Comparison of ENCODE assay signal across 8 cellular contexts in genomic region chr2:37672104-37672869, GRCh38. TPM values are rescaled to one million over a fixed set of nuclear protein-coding genes. Genes with fewer than 3 reads are reported as not detected.
DNase-seq lines count a peak whose midpoint lies in the region; ATAC-seq, FAIRE-seq and TF ChIP-seq lines count a peak whose summit lies in the region.

No MANE protein-coding gene starts in this region.

- H3K27me3 ChIP-seq in BLaER1: peaks cover 13% of the 10 kb centered on the region
- H3K27me3 ChIP-seq in duodenal mucosa (ENCODE audit: control insufficient read depth in 1 of 2, insufficient read depth in 2 of 2, low read length in 2 of 2): peaks cover 3 to 14% of the 10 kb centered on the region in 2 donors

- peaks cover 65% of the 10 kb centered on the region for H3K4me1 ChIP-seq in BLaER1
- H3K4me1 ChIP-seq in duodenal mucosa (ENCODE audit: control insufficient read depth in 1 of 2, insufficient read depth in 2 of 2, low read length in 2 of 2): peaks cover 4 to 16% of the 10 kb centered on the region in 2 donors

- DNase-seq in GM19239 (ENCODE audit: insufficient read length, low spot score) (peak; percentile 94), NCI-H69 (lab: John Stamatoyannopoulos, UW) (peak; percentile 89), lower leg skin (ENCODE audit: low spot score in 2 of 2) (peak; percentile 34 to 93)
- DNase-seq in activated CD4-positive, alpha-beta T cell treated with anti-CD3 and anti-CD28 coated beads, Interleukin-2, amount 50 U/mL, for 4 hours: peak; percentile 60
- DNase-seq in stimulated activated CD4-positive, alpha-beta T cell treated with anti-CD3 and anti-CD28 coated beads, TNF-alpha, amount 100 ng/mL, for 1 hour (ENCODE audit: low read depth in 3 of 3, low spot score in 1 of 3): peak in 2 of 3 donors; percentile 40 to 65

- no peak for TF ChIP-seq CTCF in lower leg skin (IDR thresholded peaks at IDR 0.05)

- peak overlapping the region; percentile 83 for H3K27ac ChIP-seq in BLaER1
- peak overlapping the region; percentile 84 for H3K27ac ChIP-seq in duodenal mucosa (ENCODE audit: low read depth, low read length)

- H3K4me3 ChIP-seq in BLaER1 (peak overlapping the region; percentile 95), duodenal mucosa (ENCODE audit: low read depth in 1 of 2, low read length in 2 of 2) (peak overlapping the region; percentile 74 to 75), lower leg skin (ENCODE audit: low read depth, poor library complexity, severe bottlenecking) (peak overlapping the region; percentile 44)

- H3K9me3 ChIP-seq in BLaER1 (no peaks in the 10 kb centered on the region), duodenal mucosa (ENCODE audit: control insufficient read depth in 1 of 2, low read length in 2 of 2) (no peaks in the 10 kb centered on the region)

- H4K20me1 ChIP-seq in BLaER1: peaks cover 40% of the 10 kb centered on the region

- peak overlapping the region; percentile 98 for H3K4me2 ChIP-seq in BLaER1

- H3K36me3 ChIP-seq in BLaER1: no peaks in the 10 kb centered on the region
- H3K36me3 ChIP-seq in duodenal mucosa (ENCODE audit: control insufficient read depth in 1 of 2, insufficient read depth in 2 of 2, low read length in 2 of 2): no peaks in the 10 kb centered on the region

- TF ChIP-seq POLR2A in lower leg skin (IDR thresholded peaks at IDR 0.05): no peak

- 3% methylated on average over 51 to 54 of the region's 69 CpGs for WGBS in lower leg skin, 2 donors

- peak; percentile 94 for FAIRE-seq in GM19239 (lab: Jason Lieb, UNC)

- H3K9ac ChIP-seq in BLaER1 (peak overlapping the region; percentile 84), duodenal mucosa (ENCODE audit: low read depth in 1 of 2, low read length in 2 of 2) (peak overlapping the region; percentile 60 to 68)

- ATAC-seq in HG03378 (IDR thresholded peaks at IDR 0.05; ENCODE audit: unreplicated experiment): peak; percentile 45

- intact Hi-C loops in lower leg skin (cut with DNase I; ENCODE audit: low total_unique reads): no loop called here

RNA-seq across cellular contexts. Expression of gene CDC42EP3, which starts 0.8 kb away (rescaled TPM):
- total RNA-seq in lower leg skin: 10 to 100 TPM; 14.0 to 42.6 (median 28.7) TPM

Comparison
In these comparisons a context has a peak if more than half of its experiments do, and no peak if none do; other contexts are left out.
1. Peak in every context shown above with its lines: DNase-seq, ATAC-seq, H3K4me3 ChIP-seq and H3K27ac ChIP-seq.
2. H3K4me3 ChIP-seq: peak in every context shown above with its lines; median percentile 95 in BLaER1; 74 in duodenal mucosa; 44 in lower leg skin.